39 cellular contexts compared by ENCODE assay signal in genomic region chr9:30597609-30598008, GRCh38.
"Had no signal": no experiment of that assay in that cellular context is flagged by ENCODE, and none has a peak within 500 bp of the region (broad histone marks: within the 10 kb centered on the region; RNA-seq: fewer than 3 reads in every experiment).

No MANE protein-coding gene starts in this region.

- H3K4me3 Mint-ChIP-seq: activated naive CD4-positive, alpha-beta T cell treated with anti-CD3 and anti-CD28 coated beads for 36 hours; activated naive CD4-positive, alpha-beta T cell treated with anti-CD3 and anti-CD28 coated beads, Interleukin-2, amount 10 ng/mL, durations not matched to agents 7 days and 5 days; activated naive CD4-positive, alpha-beta T cell treated with anti-CD3 and anti-CD28 coated beads, Interleukin-2, amount 50 U/mL, for 24 hours; activated naive CD8-positive, alpha-beta T cell; activated naive CD8-positive, alpha-beta T cell treated with anti-CD3 and anti-CD28 coated beads for 36 hours; activated naive CD8-positive, alpha-beta T cell treated with anti-CD3 and anti-CD28 coated beads, Interleukin-2, amount 10 ng/mL, durations not matched to agents 7 days and 5 days; activated naive CD8-positive, alpha-beta T cell treated with anti-CD3 and anti-CD28 coated beads, Interleukin-2, amount 50 U/mL, for 24 hours; activated T-cell treated with anti-CD3 and anti-CD28 coated beads, Interleukin-2, amount 50 U/mL, for 4 hours; activated T-cell treated with anti-CD3 and anti-CD28 coated beads, Interleukin-2, amount 50 U/mL, for 72 hours; activated T-helper 1 cell treated with anti-CD3 and anti-CD28 coated beads, Interleukin-12 subunit alpha, Interleukin-12 subunit beta, Interleukin-2, Interleukin-4 antibody, amounts not matched to agents 30 ng/mL and 10 ng/mL and 1 ng/mL, durations not matched to agents 14 hours and 24 hours and 36 hours; activated T-helper 17 cell treated with anti-CD3 and anti-CD28 coated beads, Interleukin-2, amount 50 U/mL, for 72 hours; brain; central memory CD8-positive, alpha-beta T cell had no signal

- H3K27me3 Mint-ChIP-seq: activated naive CD4-positive, alpha-beta T cell treated with anti-CD3 and anti-CD28 coated beads, Interleukin-2, amount 10 ng/mL, durations not matched to agents 7 days and 5 days; activated naive CD4-positive, alpha-beta T cell treated with anti-CD3 and anti-CD28 coated beads, Interleukin-2, amount 50 U/mL, for 24 hours; activated naive CD8-positive, alpha-beta T cell; activated naive CD8-positive, alpha-beta T cell treated with anti-CD3 and anti-CD28 coated beads for 36 hours; activated naive CD8-positive, alpha-beta T cell treated with anti-CD3 and anti-CD28 coated beads, Interleukin-2, amount 10 ng/mL, durations not matched to agents 7 days and 5 days; activated naive CD8-positive, alpha-beta T cell treated with anti-CD3 and anti-CD28 coated beads, Interleukin-2, amount 50 U/mL, for 24 hours; activated T-helper 17 cell treated with anti-CD3 and anti-CD28 coated beads, Interleukin-2, amount 50 U/mL, for 72 hours; brain; central memory CD8-positive, alpha-beta T cell had no signal

- H3K27ac ChIP-seq: adrenal gland, ascending aorta, body of pancreas, brain microvascular endothelial cell, breast epithelium, cardiac muscle cell had no signal

- H3K4me3 ChIP-seq: adrenal gland, ascending aorta, body of pancreas, breast epithelium, cardiac muscle cell had no signal

- H3K36me3 Mint-ChIP-seq: activated naive CD4-positive, alpha-beta T cell treated with anti-CD3 and anti-CD28 coated beads, Interleukin-2, amount 10 ng/mL, durations not matched to agents 7 days and 5 days; activated naive CD4-positive, alpha-beta T cell treated with anti-CD3 and anti-CD28 coated beads, Interleukin-2, amount 50 U/mL, for 24 hours; activated naive CD4-positive, alpha-beta T cell treated with anti-CD3 and anti-CD28 coated beads, Interleukin-2, amount 50 U/mL, for 72 hours; activated naive CD8-positive, alpha-beta T cell; activated naive CD8-positive, alpha-beta T cell treated with anti-CD3 and anti-CD28 coated beads for 36 hours; activated naive CD8-positive, alpha-beta T cell treated with anti-CD3 and anti-CD28 coated beads, Interleukin-2, amount 10 ng/mL, durations not matched to agents 7 days and 5 days; brain had no signal

- ATAC-seq: activated naive CD4-positive, alpha-beta T cell treated with anti-CD3 and anti-CD28 coated beads, Interleukin-2, amount 50 U/mL, for 72 hours; activated naive CD8-positive, alpha-beta T cell treated with anti-CD3 and anti-CD28 coated beads, Interleukin-2, amount 50 U/mL, for 24 hours; activated T-cell treated with anti-CD3 and anti-CD28 coated beads, Interleukin-2, amount 50 U/mL, for 4 hours; activated T-cell treated with anti-CD3 and anti-CD28 coated beads, Interleukin-2, amount 50 U/mL, for 72 hours; activated T-helper 17 cell treated with anti-CD3 and anti-CD28 coated beads, Interleukin-2, amount 50 U/mL, for 72 hours; body of pancreas had no signal

- DNase-seq: activated effector memory CD4-positive, alpha-beta T cell treated with anti-CD3 and anti-CD28 coated beads, Interleukin-2, amount 50 U/mL, for 16 hours; activated effector memory CD4-positive, alpha-beta T cell treated with Interleukin-2 at 50 U/mL for 16 hours; activated gamma-delta T cell; activated gamma-delta T cell treated with Interleukin-2 at 50 U/mL for 16 hours; activated naive CD4-positive, alpha-beta T cell; activated naive CD4-positive, alpha-beta T cell treated with anti-CD3 and anti-CD28 coated beads for 36 hours; activated naive CD4-positive, alpha-beta T cell treated with anti-CD3 and anti-CD28 coated beads, Interleukin-2, amount 10 ng/mL, durations not matched to agents 7 days and 5 days; activated naive CD4-positive, alpha-beta T cell treated with anti-CD3 and anti-CD28 coated beads, Interleukin-2, amount 50 U/mL, for 16 hours; activated naive CD4-positive, alpha-beta T cell treated with Interleukin-2 at 50 U/mL for 16 hours; activated naive CD8-positive, alpha-beta T cell treated with anti-CD3 and anti-CD28 coated beads for 36 hours; activated naive CD8-positive, alpha-beta T cell treated with anti-CD3 and anti-CD28 coated beads, Interleukin-2, amount 10 ng/mL, durations not matched to agents 7 days and 5 days; activated naive CD8-positive, alpha-beta T cell treated with anti-CD3 and anti-CD28 coated beads, Interleukin-2, amount 50 U/mL, for 24 hours; activated T-cell treated with anti-CD3 and anti-CD28 coated beads, Interleukin-2, amount 50 U/mL, for 4 hours; activated T-cell treated with anti-CD3 and anti-CD28 coated beads, Interleukin-2, amount 50 U/mL, for 48 hours; activated T-cell treated with anti-CD3 and anti-CD28 coated beads, Interleukin-2, amount 50 U/mL, for 72 hours; adrenal gland; amniotic stem cell; amygdala; anterior cingulate cortex; aorta; body of pancreas; brain microvascular endothelial cell; caudate nucleus; central memory CD4-positive, alpha-beta T cell; cerebellar nuclear complex had no signal

- H3K27me3 ChIP-seq: adrenal gland, ascending aorta, body of pancreas, brain microvascular endothelial cell, breast epithelium, cardiac muscle cell had no signal

- H3K4me1 ChIP-seq: adrenal gland, ascending aorta, body of pancreas, breast epithelium had no signal

- H3K9me3 Mint-ChIP-seq: activated naive CD4-positive, alpha-beta T cell treated with anti-CD3 and anti-CD28 coated beads, Interleukin-2, amount 50 U/mL, for 24 hours; activated naive CD8-positive, alpha-beta T cell treated with anti-CD3 and anti-CD28 coated beads, Interleukin-2, amount 50 U/mL, for 24 hours; activated T-helper 1 cell treated with anti-CD3 and anti-CD28 coated beads, Interleukin-12 subunit alpha, Interleukin-12 subunit beta, Interleukin-2, Interleukin-4 antibody, amounts not matched to agents 30 ng/mL and 10 ng/mL and 1 ng/mL, durations not matched to agents 14 hours and 24 hours and 36 hours had no signal

- H3K9me3 ChIP-seq: adrenal gland, ascending aorta, body of pancreas, breast epithelium had no signal

- H3K27ac Mint-ChIP-seq: activated naive CD4-positive, alpha-beta T cell treated with anti-CD3 and anti-CD28 coated beads for 36 hours; activated naive CD4-positive, alpha-beta T cell treated with anti-CD3 and anti-CD28 coated beads, Interleukin-2, amount 10 ng/mL, durations not matched to agents 7 days and 5 days; activated naive CD4-positive, alpha-beta T cell treated with anti-CD3 and anti-CD28 coated beads, Interleukin-2, amount 50 U/mL, for 24 hours; activated naive CD4-positive, alpha-beta T cell treated with anti-CD3 and anti-CD28 coated beads, Interleukin-2, amount 50 U/mL, for 72 hours; activated naive CD8-positive, alpha-beta T cell; activated naive CD8-positive, alpha-beta T cell treated with anti-CD3 and anti-CD28 coated beads for 36 hours; activated naive CD8-positive, alpha-beta T cell treated with anti-CD3 and anti-CD28 coated beads, Interleukin-2, amount 10 ng/mL, durations not matched to agents 7 days and 5 days; activated naive CD8-positive, alpha-beta T cell treated with anti-CD3 and anti-CD28 coated beads, Interleukin-2, amount 50 U/mL, for 24 hours; activated T-cell treated with anti-CD3 and anti-CD28 coated beads, Interleukin-2, amount 50 U/mL, for 72 hours; activated T-helper 1 cell treated with anti-CD3 and anti-CD28 coated beads, Interleukin-12 subunit alpha, Interleukin-12 subunit beta, Interleukin-2, Interleukin-4 antibody, amounts not matched to agents 30 ng/mL and 10 ng/mL and 1 ng/mL, durations not matched to agents 14 hours and 24 hours and 36 hours; activated T-helper 17 cell treated with anti-CD3 and anti-CD28 coated beads, Interleukin-2, amount 50 U/mL, for 72 hours; activated T-helper 2 cell treated with anti-CD3 and anti-CD28 coated beads, Interferon-gamma antibody, Interleukin-2, Interleukin-4, amounts not matched to agents 10 μg/mL and 5 μg/mL and 100 μg/mL, durations not matched to agents 14 hours and 24 hours and 36 hours; brain had no signal

- H3K36me3 ChIP-seq: adrenal gland, ascending aorta, brain microvascular endothelial cell, breast epithelium, cardiac muscle cell had no signal

- FAIRE-seq: astrocyte, bronchial epithelial cell, colon had no signal

- H3K4me1 Mint-ChIP-seq: activated naive CD4-positive, alpha-beta T cell treated with anti-CD3 and anti-CD28 coated beads, Interleukin-2, amount 10 ng/mL, durations not matched to agents 7 days and 5 days; activated naive CD4-positive, alpha-beta T cell treated with anti-CD3 and anti-CD28 coated beads, Interleukin-2, amount 50 U/mL, for 24 hours; activated naive CD8-positive, alpha-beta T cell treated with anti-CD3 and anti-CD28 coated beads for 36 hours; activated naive CD8-positive, alpha-beta T cell treated with anti-CD3 and anti-CD28 coated beads, Interleukin-2, amount 10 ng/mL, durations not matched to agents 7 days and 5 days; activated naive CD8-positive, alpha-beta T cell treated with anti-CD3 and anti-CD28 coated beads, Interleukin-2, amount 50 U/mL, for 24 hours; activated T-helper 17 cell treated with anti-CD3 and anti-CD28 coated beads, Interleukin-2, amount 50 U/mL, for 72 hours; brain; central memory CD8-positive, alpha-beta T cell had no signal
